ENCODE assay signal across 22 cellular contexts in genomic region chr7:64654796-64655548, GRCh38.
"Had no signal": no experiment of that assay in that cellular context is flagged by ENCODE, and none has a peak within 500 bp of the region (broad histone marks: within the 10 kb centered on the region; RNA-seq: fewer than 3 reads in every experiment).

No MANE protein-coding gene starts in this region.

- H3K27ac ChIP-seq: epithelial cell of prostate, gastrocnemius medialis, parathyroid adenoma, sigmoid colon, thoracic aorta, tibial nerve, upper lobe of left lung, uterus had no signal

- H3K27me3 ChIP-seq: gastrocnemius medialis, sigmoid colon, tibial nerve, upper lobe of left lung, uterus had no signal

- H3K36me3 ChIP-seq: gastrocnemius medialis, sigmoid colon, thoracic aorta, tibial nerve, upper lobe of left lung, uterus had no signal

- H3K4me1 ChIP-seq: gastrocnemius medialis, parathyroid adenoma, sigmoid colon, tibial nerve, upper lobe of left lung, uterus had no signal

- H2AFZ ChIP-seq: parathyroid adenoma had no signal

- DNase-seq: cerebellar nuclear complex; effector CD8-positive, alpha-beta T cell; endodermal cell; foreskin fibroblast; gastrocnemius medialis; head of caudate nucleus; naive thymus-derived CD8-positive, alpha-beta T cell; nephron progenitor cell; occipital lobe; sigmoid colon; stimulated activated CD4-positive, alpha-beta T cell treated with anti-CD3 and anti-CD28 coated beads, Interleukin-2, amount 100 ng/mL, for 24 hours; stimulated activated CD4-positive, alpha-beta T cell treated with anti-CD3 and anti-CD28 coated beads, Interleukin-4, amount 100 ng/mL, for 24 hours; stimulated activated naive CD8-positive, alpha-beta T cell treated with anti-CD3 and anti-CD28 coated beads, Interleukin-15, Interleukin-2, amounts not matched to agents 100 U/mL and 50 U/mL, for 24 hours; substantia nigra; upper lobe of left lung; uterus had no signal

- H3K4me3 ChIP-seq: gastrocnemius medialis, sigmoid colon, thoracic aorta, tibial nerve, upper lobe of left lung, uterus had no signal

- H3K9me3 ChIP-seq: gastrocnemius medialis, thoracic aorta, tibial nerve, upper lobe of left lung, uterus had no signal

- H3K9ac ChIP-seq: parathyroid adenoma had no signal

- ATAC-seq: esophagus mucosa; gastrocnemius medialis; naive thymus-derived CD8-positive, alpha-beta T cell; stimulated activated memory B cell treated with anti-CD40 and anti-IgM and Interleukin-4, amounts not matched to agents 10 μg/mL and 1 μg/mL and 100 μg/mL, for 72 hours; stimulated activated naive CD8-positive, alpha-beta T cell treated with anti-CD3 and anti-CD28 coated beads, Interleukin-15, Interleukin-2, amounts not matched to agents 100 U/mL and 50 U/mL, for 24 hours had no signal

- H3K79me2 ChIP-seq: parathyroid adenoma had no signal
